ENCODE assay signal across 17 cellular contexts in the genomic region with DNA sequence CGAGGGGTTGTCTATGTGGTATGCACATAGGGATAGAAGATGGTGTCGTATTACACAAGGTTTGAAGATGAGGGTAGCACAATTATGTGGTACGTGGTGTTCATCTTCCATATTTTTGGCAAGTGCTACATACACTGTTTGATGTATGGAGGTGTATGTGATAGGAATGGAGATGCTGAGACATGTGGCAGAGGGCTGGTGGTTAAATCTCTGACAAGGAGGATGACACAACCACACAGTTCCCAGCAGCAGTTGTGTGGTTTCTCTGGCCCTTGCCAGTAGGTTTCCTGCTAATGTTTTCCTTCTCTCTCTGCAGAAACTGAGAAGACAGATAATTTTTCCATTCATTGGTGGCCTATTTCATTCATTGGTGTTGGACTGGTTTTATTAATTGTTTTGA. TPM values are rescaled to one million over a fixed set of nuclear protein-coding genes. Genes with fewer than 3 reads are reported as not detected.
"Had no signal": no experiment of that assay in that cellular context is flagged by ENCODE, and none has a peak within 500 bp of the region (broad histone marks: within the 10 kb centered on the region; RNA-seq: fewer than 3 reads in every experiment).

No MANE protein-coding gene starts in this region.

- H3K27me3 ChIP-seq: esophagus squamous epithelium, gastroesophageal sphincter, neutrophil, right atrium auricular region, suprapubic skin, thyroid gland had no signal

- H3K27me3 Mint-ChIP-seq: dendritic cell treated with granulocyte-macrophage colony-stimulating factor and Interleukin-4, amounts not matched to agents 40 ng/mL and 50 ng/mL, for 4 days; effector memory CD8-positive, alpha-beta T cell; naive thymus-derived CD8-positive, alpha-beta T cell; stimulated activated naive B cell treated with anti-CD40 and anti-IgM and Interleukin-4, amounts not matched to agents 10 μg/mL and 1 μg/mL and 100 μg/mL, for 72 hours; type B pancreatic cell had no signal

- H3K4me3 ChIP-seq: esophagus squamous epithelium, gastroesophageal sphincter, right atrium auricular region, smooth muscle cell, suprapubic skin, thyroid gland had no signal

- H3K4me1 ChIP-seq: esophagus squamous epithelium, gastroesophageal sphincter, right atrium auricular region, suprapubic skin, thyroid gland had no signal

- DNase-seq: effector memory CD8-positive, alpha-beta T cell; esophagus squamous epithelium; foreskin fibroblast; glutamatergic neuron; mammary epithelial cell; naive thymus-derived CD8-positive, alpha-beta T cell; stimulated activated CD4-positive, alpha-beta T cell treated with anti-CD3 and anti-CD28 coated beads, Interleukin-4, amount 100 ng/mL, for 1 hour; stimulated activated naive B cell treated with anti-CD40 and anti-IgM and Interleukin-4, amounts not matched to agents 10 μg/mL and 1 μg/mL and 100 μg/mL, for 72 hours; thyroid gland had no signal

- H3K4me3 Mint-ChIP-seq: dendritic cell treated with granulocyte-macrophage colony-stimulating factor and Interleukin-4, amounts not matched to agents 40 ng/mL and 50 ng/mL, for 4 days; effector memory CD8-positive, alpha-beta T cell; naive thymus-derived CD8-positive, alpha-beta T cell; stimulated activated naive B cell treated with anti-CD40 and anti-IgM and Interleukin-4, amounts not matched to agents 10 μg/mL and 1 μg/mL and 100 μg/mL, for 72 hours; type B pancreatic cell had no signal

- H3K4me2 ChIP-seq: smooth muscle cell had no signal

- H3K4me1 Mint-ChIP-seq: stimulated activated naive B cell treated with anti-CD40 and anti-IgM and Interleukin-4, amounts not matched to agents 10 μg/mL and 1 μg/mL and 100 μg/mL, for 72 hours had no signal

- H3K27ac Mint-ChIP-seq: dendritic cell treated with granulocyte-macrophage colony-stimulating factor and Interleukin-4, amounts not matched to agents 40 ng/mL and 50 ng/mL, for 4 days; effector memory CD8-positive, alpha-beta T cell; stimulated activated naive B cell treated with anti-CD40 and anti-IgM and Interleukin-4, amounts not matched to agents 10 μg/mL and 1 μg/mL and 100 μg/mL, for 72 hours; type B pancreatic cell had no signal

- ATAC-seq: effector memory CD8-positive, alpha-beta T cell; gastroesophageal sphincter; left lobe of liver; naive thymus-derived CD8-positive, alpha-beta T cell; stimulated activated naive B cell treated with anti-CD40 and anti-IgM and Interleukin-4, amounts not matched to agents 10 μg/mL and 1 μg/mL and 100 μg/mL, for 72 hours had no signal

- H3K36me3 ChIP-seq: neutrophil had no signal

- H3K27ac ChIP-seq: esophagus squamous epithelium, gastroesophageal sphincter, neutrophil, right atrium auricular region, suprapubic skin, thyroid gland had no signal

- H3K9me3 ChIP-seq: thyroid gland had no signal

RNA-seq across cellular contexts. Expression of a gene that starts 19.9 kb away (rescaled TPM):
- total RNA-seq: mammary epithelial cell, smooth muscle cell had no signal
